13 cellular contexts compared by ENCODE assay signal in the genomic region with DNA sequence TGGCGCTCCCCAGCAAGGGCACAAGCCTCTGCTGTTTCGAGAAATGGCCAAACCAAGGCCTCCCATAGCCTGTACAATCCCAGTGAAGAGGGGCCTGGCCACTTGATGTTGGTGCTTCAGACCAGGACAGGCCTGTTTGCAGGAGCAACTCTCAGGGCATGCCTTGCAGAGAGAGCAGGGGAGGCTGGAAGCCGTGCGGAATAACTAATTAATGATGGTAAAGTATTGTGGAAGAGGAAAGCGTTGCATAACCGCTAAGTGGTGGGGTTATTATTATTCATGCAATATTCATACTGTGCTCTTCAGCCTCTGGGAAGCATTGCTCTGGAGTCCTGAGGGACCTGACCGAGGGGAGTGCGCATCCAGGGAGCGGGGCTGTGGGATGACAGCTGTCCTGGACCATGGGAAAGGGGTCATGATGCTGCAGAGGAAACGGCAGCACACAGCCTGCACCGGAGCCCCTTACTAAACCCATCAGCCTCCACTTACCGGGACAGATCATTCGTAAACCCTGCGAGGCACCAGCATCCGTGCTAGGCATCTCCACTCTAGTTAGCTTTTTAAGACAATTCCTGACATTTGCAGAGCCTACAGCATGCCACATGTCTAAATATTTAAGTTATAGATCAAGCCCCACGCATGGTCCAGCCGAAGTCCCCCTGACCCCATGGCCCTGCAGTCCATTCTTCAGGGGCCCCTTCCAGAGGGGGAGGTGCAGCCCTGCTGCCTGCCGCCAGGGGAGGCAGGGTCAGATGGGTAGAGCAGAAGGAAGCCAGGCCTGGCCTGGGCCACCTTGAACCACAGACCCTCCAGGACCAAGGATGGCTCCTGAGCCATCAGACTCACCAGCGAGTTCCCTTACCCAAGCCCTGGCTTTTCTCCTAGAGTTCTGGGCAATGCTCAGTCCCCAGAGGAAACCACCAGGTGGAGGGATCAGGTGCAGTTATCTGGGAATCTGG. TPM values are rescaled to one million over a fixed set of nuclear protein-coding genes. Genes with fewer than 3 reads are reported as not detected.
DNase-seq lines count a peak whose midpoint lies in the region; ATAC-seq and TF ChIP-seq lines count a peak whose summit lies in the region.
"Had no signal": no experiment of that assay in that cellular context is flagged by ENCODE, and none has a peak within 500 bp of the region (broad histone marks: within the 10 kb centered on the region; RNA-seq: fewer than 3 reads in every experiment).

No MANE protein-coding gene starts in this region.

- intact Hi-C loops in heart left ventricle (cut with DNase I) = loop anchor here in 2 of 10 donors (10.0 kb wide), 2 partner anchors 62 to 338 kb away; partner anchors contain the start of gene VSTM4 (in 1 of the 2)

- DNase-seq in activated T-cell treated with anti-CD3 and anti-CD28 coated beads, Interleukin-2, amount 50 U/mL, for 4 hours = no peak
- DNase-seq in activated T-cell treated with anti-CD3 and anti-CD28 coated beads for 4 hours (no peak), heart left ventricle (peak; percentile 59 to 77 (median 68)), NCI-H510A treated with DMSO at 0.1 percent for 48 hours (lab: John Stamatoyannopoulos, UW) (no peak)
- DNase-seq: NCI-H187, sigmoid colon had no signal

- peak in 1 of 2 donors; percentile 1 for ATAC-seq in activated T-cell treated with anti-CD3 and anti-CD28 coated beads, Interleukin-2, amount 50 U/mL, for 4 hours
- ATAC-seq in heart left ventricle (peak in 3 of 4 donors; percentile 26 to 64 (median 47)), GM21360 (IDR thresholded peaks at IDR 0.05; ENCODE audit: unreplicated experiment) (no peak), HG03520 (IDR thresholded peaks at IDR 0.05; ENCODE audit: unreplicated experiment) (no peak)

- H3K4me3 Mint-ChIP-seq in activated T-cell treated with anti-CD3 and anti-CD28 coated beads, Interleukin-2, amount 50 U/mL, for 4 hours = peak overlapping the region; percentile 74

- peaks cover 54% of the 10 kb centered on the region for H3K4me1 Mint-ChIP-seq in activated T-cell treated with anti-CD3 and anti-CD28 coated beads, Interleukin-2, amount 50 U/mL, for 4 hours (ENCODE audit: low read depth)

- H3K4me1 ChIP-seq in heart left ventricle = peaks cover 0 to 94% (median 33%) of the 10 kb centered on the region in 12 donors

- no peaks in the 10 kb centered on the region for H3K27me3 Mint-ChIP-seq in activated T-cell treated with anti-CD3 and anti-CD28 coated beads, Interleukin-2, amount 50 U/mL, for 4 hours (ENCODE audit: low read depth)

- H3K27ac ChIP-seq in heart left ventricle (peak overlapping the region; percentile 46 to 90 (median 81)), temporal lobe (ENCODE audit: low read depth, low read length) (peak overlapping the region; percentile 66)

- TF ChIP-seq POLR2A in heart left ventricle (IDR thresholded peaks at IDR 0.05) = no peak

- WGBS in heart left ventricle, 4 donors = 79 to 89% (median 87%) methylated on average over 19 of the region's 19 CpGs

- TF ChIP-seq CTCF in WI38 (IDR thresholded peaks at IDR 0.05; ENCODE audit: low read depth, low read length) (0 out of 2 replicates have a peak, but pooled peaks have one; percentile 7), heart left ventricle (IDR thresholded peaks at IDR 0.05) (no peak)

- peaks cover 4% of the 10 kb centered on the region for H3K36me3 Mint-ChIP-seq in activated T-cell treated with anti-CD3 and anti-CD28 coated beads, Interleukin-2, amount 50 U/mL, for 4 hours (ENCODE audit: insufficient read depth)

- H3K36me3 ChIP-seq in heart left ventricle = no peaks in the 10 kb centered on the region
- H3K36me3 ChIP-seq: sigmoid colon, thoracic aorta had no signal

- no peaks in the 10 kb centered on the region for H3K9me3 ChIP-seq in heart left ventricle
- H3K9me3 ChIP-seq: sigmoid colon, thoracic aorta had no signal

- H3K4me3 ChIP-seq in WI38 (ENCODE audit: low read depth, low read length) = no peak overlapping the region
- peak overlapping the region in 2 of 12 donors; percentile 7 to 16 for H3K4me3 ChIP-seq in heart left ventricle
- H3K4me3 ChIP-seq: sigmoid colon, thoracic aorta had no signal

- no peaks in the 10 kb centered on the region for H3K9me3 Mint-ChIP-seq in activated T-cell treated with anti-CD3 and anti-CD28 coated beads, Interleukin-2, amount 50 U/mL, for 4 hours

- H3K27me3 ChIP-seq in heart left ventricle = no peaks in the 10 kb centered on the region
- H3K27me3 ChIP-seq: sigmoid colon had no signal

RNA-seq across cellular contexts. Expression of gene TMEM273, which starts 11.6 kb away (rescaled TPM):
- total RNA-seq in activated T-cell treated with anti-CD3 and anti-CD28 coated beads, Interleukin-2, amount 50 U/mL, for 4 hours = 10 to 100 TPM; 35.3 to 96.4 (median 45.6) TPM
- 10 to 100 TPM in 8 of 9 donors, 1 to 10 TPM in 1; 7.9 to 38.7 (median 16.5) TPM for total RNA-seq in heart left ventricle
- 10 to 100 TPM; 17.2 to 19.5 TPM for polyA plus RNA-seq in heart left ventricle
- total RNA-seq in temporal lobe = 1.2 TPM
- total RNA-seq: bronchial epithelial cell had no signal
- polyA plus RNA-seq: BJ had no signal

RNA-seq across cellular contexts. Expression of gene FAM170B, which starts 42.8 kb away (rescaled TPM):
- not detected for total RNA-seq in activated T-cell treated with anti-CD3 and anti-CD28 coated beads, Interleukin-2, amount 50 U/mL, for 4 hours
- not detected for total RNA-seq in heart left ventricle
- not detected for polyA plus RNA-seq in heart left ventricle
- not detected for total RNA-seq in temporal lobe
- total RNA-seq: bronchial epithelial cell, sigmoid colon, thoracic aorta had no signal
- polyA plus RNA-seq: BJ, sigmoid colon had no signal

Comparison
In these comparisons a context has a peak if more than half of its experiments do, and no peak if none do; other contexts are left out.
1. ATAC-seq: peak in heart left ventricle (3 of 4); none in GM21360 (single experiment) and HG03520 (single experiment).
2. DNase-seq: peak in heart left ventricle (5 of 5); none in activated T-cell treated with anti-CD3 and anti-CD28 coated beads, Interleukin-2, amount 50 U/mL, for 4 hours (single experiment), activated T-cell treated with anti-CD3 and anti-CD28 coated beads for 4 hours (single experiment) and NCI-H510A treated with DMSO at 0.1 percent for 48 hours (single experiment).